Comparison of ENCODE assay signal across 14 cellular contexts in the genomic region with DNA sequence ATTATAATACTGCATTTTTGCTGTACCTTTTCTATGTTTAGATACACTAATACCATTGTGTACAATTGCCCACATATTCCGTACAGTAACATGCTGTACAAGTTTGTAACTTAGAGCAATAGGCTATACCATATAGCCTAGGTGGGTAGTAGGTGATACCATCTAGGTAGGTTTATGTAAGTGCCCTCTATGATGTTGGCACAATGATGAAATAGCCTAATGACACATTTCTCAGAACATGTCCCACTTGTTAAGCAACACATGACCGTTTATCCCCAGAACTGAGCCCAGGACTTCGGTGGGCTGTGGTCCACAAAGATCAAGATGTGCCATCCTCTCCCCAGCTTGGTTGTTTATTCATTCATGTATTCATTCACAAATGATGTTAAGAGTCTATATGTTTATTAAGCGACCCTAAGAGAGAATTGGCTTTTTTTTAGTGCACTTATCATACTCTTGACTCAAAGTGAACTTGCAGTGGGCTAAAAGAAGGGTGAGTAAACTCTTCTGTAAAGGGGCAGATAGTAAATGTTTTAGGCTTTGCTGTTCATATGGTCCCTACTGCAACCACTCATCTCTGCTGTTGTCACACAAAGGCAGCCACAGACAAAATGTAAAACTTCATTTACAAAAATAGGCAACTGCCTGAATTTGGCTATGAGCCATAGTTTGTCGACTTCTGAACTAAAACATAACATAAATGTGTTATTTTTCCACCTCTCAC.
DNase-seq lines count a peak whose midpoint lies in the region; ATAC-seq lines count a peak whose summit lies in the region.
"Had no signal": no experiment of that assay in that cellular context is flagged by ENCODE, and none has a peak within 500 bp of the region (broad histone marks: within the 10 kb centered on the region; RNA-seq: fewer than 3 reads in every experiment).

No MANE protein-coding gene starts in this region.

- CTCF ChIA-PET in activated naive CD4-positive, alpha-beta T cell treated with anti-CD3 and anti-CD28 coated beads for 36 hours (lab: Charles Lee), result interaction anchor here (1.1 kb wide), 1 partner anchor 17 kb away, joined by 3 read pairs; no protein-coding TSS in a partner anchor

- peak; percentile 51 to 77 for ATAC-seq in activated T-cell treated with anti-CD3 and anti-CD28 coated beads, Interleukin-2, amount 50 U/mL, for 72 hours (replicated peaks in 1 of 2)
- ATAC-seq in GM18867 (IDR thresholded peaks at IDR 0.05; ENCODE audit: unreplicated experiment), result no peak
- ATAC-seq: A549; CD8-positive, alpha-beta T cell had no signal

- no peaks in the 10 kb centered on the region for H3K4me1 Mint-ChIP-seq in activated T-cell treated with anti-CD3 and anti-CD28 coated beads, Interleukin-2, amount 50 U/mL, for 72 hours (ENCODE audit: low read depth)
- no peaks in the 10 kb centered on the region for H3K4me1 Mint-ChIP-seq in activated naive CD4-positive, alpha-beta T cell treated with anti-CD3 and anti-CD28 coated beads for 36 hours (ENCODE audit: low read depth)
- H3K4me1 Mint-ChIP-seq: B cell had no signal

- no peak for DNase-seq in activated T-cell treated with anti-CD3 and anti-CD28 coated beads, Interleukin-2, amount 50 U/mL, for 72 hours
- DNase-seq in activated T-cell treated with anti-CD3 and anti-CD28 coated beads for 4 hours, result no peak
- DNase-seq in islet precursor cell, result peak; percentile 29
- no peak for DNase-seq in activated naive CD4-positive, alpha-beta T cell treated with anti-CD3 and anti-CD28 coated beads for 36 hours
- DNase-seq: AML-193; Caco-2; Calu3; CD4-positive, alpha-beta T cell; CD8-positive, alpha-beta T cell; DMS79 treated with DMSO at 0.1 percent for 48 hours; GF-D8 had no signal

- H3K9me3 Mint-ChIP-seq in activated T-cell treated with anti-CD3 and anti-CD28 coated beads, Interleukin-2, amount 50 U/mL, for 72 hours, result no peaks in the 10 kb centered on the region
- H3K9me3 Mint-ChIP-seq in activated naive CD4-positive, alpha-beta T cell treated with anti-CD3 and anti-CD28 coated beads for 36 hours, result no peaks in the 10 kb centered on the region
- H3K9me3 Mint-ChIP-seq: CD4-positive, alpha-beta T cell; CD8-positive, alpha-beta T cell had no signal

- intact Hi-C loops in activated naive CD4-positive, alpha-beta T cell treated with anti-CD3 and anti-CD28 coated beads for 36 hours (cut with micrococcal nuclease), result no loop called here

- H3K36me3 Mint-ChIP-seq in activated T-cell treated with anti-CD3 and anti-CD28 coated beads, Interleukin-2, amount 50 U/mL, for 72 hours (ENCODE audit: insufficient read depth in 2 of 2), result no peaks in the 10 kb centered on the region
- H3K36me3 Mint-ChIP-seq in activated naive CD4-positive, alpha-beta T cell treated with anti-CD3 and anti-CD28 coated beads for 36 hours (ENCODE audit: low read depth), result no peaks in the 10 kb centered on the region
- H3K36me3 Mint-ChIP-seq: CD8-positive, alpha-beta T cell had no signal

- peaks cover 6% of the 10 kb centered on the region for H3K27me3 Mint-ChIP-seq in activated T-cell treated with anti-CD3 and anti-CD28 coated beads, Interleukin-2, amount 50 U/mL, for 72 hours (ENCODE audit: low read depth)
- no peaks in the 10 kb centered on the region for H3K27me3 Mint-ChIP-seq in activated naive CD4-positive, alpha-beta T cell treated with anti-CD3 and anti-CD28 coated beads for 36 hours (ENCODE audit: low read depth)

- no peak overlapping the region for H3K4me3 Mint-ChIP-seq in activated T-cell treated with anti-CD3 and anti-CD28 coated beads, Interleukin-2, amount 50 U/mL, for 72 hours
- no peak overlapping the region for H3K4me3 Mint-ChIP-seq in activated naive CD4-positive, alpha-beta T cell treated with anti-CD3 and anti-CD28 coated beads for 36 hours
- H3K4me3 Mint-ChIP-seq: B cell; CD4-positive, alpha-beta T cell; CD8-positive, alpha-beta T cell had no signal

- H3K27ac Mint-ChIP-seq in activated T-cell treated with anti-CD3 and anti-CD28 coated beads, Interleukin-2, amount 50 U/mL, for 72 hours, result no peak overlapping the region
- H3K27ac Mint-ChIP-seq in activated naive CD4-positive, alpha-beta T cell treated with anti-CD3 and anti-CD28 coated beads for 36 hours, result no peak overlapping the region
- H3K27ac Mint-ChIP-seq: B cell; CD4-positive, alpha-beta T cell; CD8-positive, alpha-beta T cell had no signal
